8 cellular contexts compared by ENCODE assay signal in the genomic region with DNA sequence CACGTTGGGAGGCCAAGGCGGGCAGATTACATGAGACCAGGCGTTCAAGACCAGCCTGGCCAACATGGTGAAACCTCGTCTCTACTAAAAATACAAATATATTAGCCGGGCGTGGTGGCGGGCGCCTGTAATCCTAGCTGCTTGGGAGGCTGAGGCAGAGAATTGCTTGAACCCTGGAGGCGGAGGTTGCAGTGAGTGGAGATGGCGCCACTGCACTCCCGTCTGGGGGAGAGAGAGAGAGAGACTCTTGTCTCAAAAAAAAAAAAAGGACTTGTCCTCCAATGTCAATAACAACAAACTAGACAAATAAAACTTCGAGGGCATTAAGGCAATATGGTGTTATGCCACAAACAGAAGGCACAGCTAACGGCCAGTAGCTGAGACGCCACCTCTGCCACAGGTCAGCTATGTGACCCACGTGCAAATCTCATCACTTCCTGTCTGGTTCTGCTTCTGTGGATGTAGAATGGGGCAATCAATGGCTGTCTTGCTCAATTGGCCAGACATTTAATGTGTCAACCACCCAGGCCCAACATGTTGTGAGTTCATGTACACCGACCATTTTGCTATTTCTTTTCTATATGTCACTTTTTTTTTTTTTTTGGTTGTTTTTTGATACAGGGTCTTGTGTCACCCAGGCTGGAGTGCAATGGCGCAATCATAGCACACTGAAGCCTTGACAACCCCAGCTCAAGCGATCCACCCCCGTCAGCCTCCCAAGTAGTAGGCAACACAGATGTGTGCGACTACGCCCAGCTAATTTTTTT. TPM values are rescaled to one million over a fixed set of nuclear protein-coding genes. Genes with fewer than 3 reads are reported as not detected.
A peak's percentile ranks its signal among the peaks of the same experiment; 100 is the strongest.
DNase-seq lines count a peak whose midpoint lies in the region; ATAC-seq and TF ChIP-seq lines count a peak whose summit lies in the region.

No MANE protein-coding gene starts in this region.

- H3K4me1 ChIP-seq in liver (ENCODE audit: control insufficient read depth in 4 of 4, insufficient read depth in 4 of 4, low read length in 3 of 4) = peaks cover 11 to 57% (median 39%) of the 10 kb centered on the region in 4 donors

- no peaks in the 10 kb centered on the region for H3K27me3 ChIP-seq in liver (ENCODE audit: control insufficient read depth in 4 of 4, insufficient read depth in 4 of 4, low read length in 3 of 4)

- H3K9me3 ChIP-seq in liver (ENCODE audit: control insufficient read depth in 4 of 4, low read length in 3 of 4) = no peaks in the 10 kb centered on the region

- ATAC-seq in stimulated activated naive CD8-positive, alpha-beta T cell treated with anti-CD3 and anti-CD28 coated beads, Interleukin-15, amount 100 ng/mL, for 72 hours = no peak
- ATAC-seq in GM18517 (IDR thresholded peaks at IDR 0.05; ENCODE audit: unreplicated experiment) = no peak
- ATAC-seq in GM19035 (IDR thresholded peaks at IDR 0.05; ENCODE audit: unreplicated experiment) = no peak

- H3K27ac ChIP-seq in caudate nucleus (ENCODE audit: low read depth, low read length) (peak overlapping the region; percentile 92), liver (ENCODE audit: low read depth in 1 of 2, low read length in 2 of 2) (peak overlapping the region; percentile 96 to 97)

- no peaks in the 10 kb centered on the region for H3K27me3 Mint-ChIP-seq in stimulated activated naive CD8-positive, alpha-beta T cell treated with anti-CD3 and anti-CD28 coated beads, Interleukin-15, amount 100 ng/mL, for 72 hours

- no peak for TF ChIP-seq CTCF in liver (IDR thresholded peaks at IDR 0.05; ENCODE audit: low read depth, low read length, missing input control)

- no peaks in the 10 kb centered on the region for H3K36me3 ChIP-seq in liver (ENCODE audit: control insufficient read depth in 4 of 4, insufficient read depth in 3 of 4, low read depth in 1 of 4, low read length in 3 of 4)

- WGBS in liver = 29% methylated on average over 21 of the region's 21 CpGs

- H3K9ac ChIP-seq in liver (ENCODE audit: low read depth in 1 of 2, low read length in 2 of 2) = peak overlapping the region; percentile 72 to 91

- H3K4me3 Mint-ChIP-seq in stimulated activated naive CD8-positive, alpha-beta T cell treated with anti-CD3 and anti-CD28 coated beads, Interleukin-15, amount 100 ng/mL, for 72 hours = peak overlapping the region; percentile 86 to 87

- H3K9me3 Mint-ChIP-seq in stimulated activated naive CD8-positive, alpha-beta T cell treated with anti-CD3 and anti-CD28 coated beads, Interleukin-15, amount 100 ng/mL, for 72 hours = no peaks in the 10 kb centered on the region

- TF ChIP-seq POLR2A in GM15510 (IDR thresholded peaks at IDR 0.05; ENCODE audit: borderline replicate concordance, extremely low read depth, insufficient read length) = peak; percentile 38

- H3K4me3 ChIP-seq in liver (ENCODE audit: low read depth in 1 of 3, low read length in 3 of 3) = peak overlapping the region; percentile 46 to 76 (median 54)

- peaks cover 48% of the 10 kb centered on the region for H3K4me1 Mint-ChIP-seq in stimulated activated naive CD8-positive, alpha-beta T cell treated with anti-CD3 and anti-CD28 coated beads, Interleukin-15, amount 100 ng/mL, for 72 hours

- H3K27ac Mint-ChIP-seq in stimulated activated naive CD8-positive, alpha-beta T cell treated with anti-CD3 and anti-CD28 coated beads, Interleukin-15, amount 100 ng/mL, for 72 hours = peak overlapping the region; percentile 92 to 95

- TF ChIP-seq RAD21 in liver (IDR thresholded peaks at IDR 0.05) = no peak

- peak; percentile 6 for DNase-seq in AG08395 (ENCODE audit: low spot score)
- DNase-seq in RPMI8226 = peak; percentile 69
- DNase-seq in caudate nucleus (lab: John Stamatoyannopoulos, UW) = peak in 6 of 61 donors; percentile 6 to 22 (median 11)
- peak; percentile 7 to 33 for DNase-seq in stimulated activated naive CD8-positive, alpha-beta T cell treated with anti-CD3 and anti-CD28 coated beads, Interleukin-15, amount 100 ng/mL, for 72 hours

TF ChIP-seq in liver, 16 proteins besides CTCF, POLR2A, EP300 and RAD21:
- TF ChIP-seq, protein P1, sequence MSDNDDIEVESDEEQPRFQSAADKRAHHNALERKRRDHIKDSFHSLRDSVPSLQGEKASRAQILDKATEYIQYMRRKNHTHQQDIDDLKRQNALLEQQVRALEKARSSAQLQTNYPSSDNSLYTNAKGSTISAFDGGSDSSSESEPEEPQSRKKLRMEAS (IDR thresholded peaks at IDR 0.05) = peak; percentile 68
- peak; percentile 45 for TF ChIP-seq NR2F2 (IDR thresholded peaks at IDR 0.05)
- peak; percentile 75 to 78 for TF ChIP-seq RXRA (IDR thresholded peaks at IDR 0.05)
- TF ChIP-seq YY1 (IDR thresholded peaks at IDR 0.05) = peak; percentile 90
- no peak for TF ChIP-seq EGR1 (IDR thresholded peaks at IDR 0.05; ENCODE audit: low read depth in 2 of 2)
- no peak for TF ChIP-seq ZBTB33 (IDR thresholded peaks at IDR 0.05)
- peak in 1 of 2 donors; percentile 22 for TF ChIP-seq JUND (IDR thresholded peaks at IDR 0.05)
- peak; percentile 29 for TF ChIP-seq ATF3 (IDR thresholded peaks at IDR 0.05)
- no peak for TF ChIP-seq HNF4G (IDR thresholded peaks at IDR 0.05)
- TF ChIP-seq TAF1 (conservative IDR thresholded peaks at IDR 0.05) = no peak
- peak; percentile 67 for TF ChIP-seq REST (IDR thresholded peaks at IDR 0.05)
- peak; percentile 57 for TF ChIP-seq FOXA1 (IDR thresholded peaks at IDR 0.05)
- peak; percentile 43 to 62 for TF ChIP-seq HNF4A (conservative IDR thresholded peaks at IDR 0.05)
- peak; percentile 47 to 82 for TF ChIP-seq GABPA (IDR thresholded peaks at IDR 0.05 in 1 of 2, conservative IDR thresholded peaks at IDR 0.05 in 1 of 2)
- peak; percentile 63 for TF ChIP-seq SP1 (IDR thresholded peaks at IDR 0.05)
- TF ChIP-seq FOXA2 (IDR thresholded peaks at IDR 0.05) = peak; percentile 81

RNA-seq across cellular contexts. Expression of gene TXNDC11, which starts 0.8 kb away (rescaled TPM):
- total RNA-seq in liver = 10 to 100 TPM; 26.4 to 61.1 TPM
- polyA plus RNA-seq in liver = 10 to 100 TPM; 35.9 to 63.5 TPM

RNA-seq across cellular contexts. Expression of gene ZC3H7A, which starts 53.6 kb away (rescaled TPM):
- total RNA-seq in liver = 10 to 100 TPM; 33.3 to 37.7 TPM
- polyA plus RNA-seq in liver = 10 to 100 TPM; 12.4 to 16.1 TPM
